Comparison of ENCODE assay signal across 1 cellular context in the genomic region with DNA sequence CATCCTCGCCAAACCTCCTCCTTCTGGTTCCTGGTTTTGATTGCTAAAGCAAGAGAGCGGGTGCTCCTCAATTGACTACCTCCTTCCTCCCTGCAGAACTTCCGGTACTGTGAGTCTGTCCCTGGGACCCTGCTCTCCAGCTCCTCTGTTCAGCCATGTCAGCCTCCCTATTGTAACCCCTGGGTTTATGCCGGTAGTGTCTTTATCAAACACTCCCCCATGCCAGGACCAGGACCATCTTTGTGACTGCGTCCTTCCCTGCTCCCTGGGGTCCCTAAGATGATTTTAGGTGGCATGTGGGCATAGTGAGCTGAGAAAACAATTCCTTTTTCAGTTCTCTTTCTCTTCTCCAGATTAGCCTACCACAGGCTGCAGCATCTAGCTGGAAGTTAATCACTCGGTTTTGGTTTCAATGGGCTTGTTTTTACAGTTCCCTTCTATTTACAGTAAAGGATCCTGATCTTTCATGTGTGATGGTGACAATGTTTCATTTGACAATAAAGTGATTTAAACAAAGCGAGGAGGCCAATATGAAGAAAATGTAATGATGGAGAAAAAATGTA.
TF ChIP-seq lines count a peak whose summit lies in the region.

No MANE protein-coding gene starts in this region.

TF ChIP-seq in K562, 482 proteins besides CTCF, POLR2A, EP300 and RAD21 (continued from another document):
- TF ChIP-seq, protein P1, sequence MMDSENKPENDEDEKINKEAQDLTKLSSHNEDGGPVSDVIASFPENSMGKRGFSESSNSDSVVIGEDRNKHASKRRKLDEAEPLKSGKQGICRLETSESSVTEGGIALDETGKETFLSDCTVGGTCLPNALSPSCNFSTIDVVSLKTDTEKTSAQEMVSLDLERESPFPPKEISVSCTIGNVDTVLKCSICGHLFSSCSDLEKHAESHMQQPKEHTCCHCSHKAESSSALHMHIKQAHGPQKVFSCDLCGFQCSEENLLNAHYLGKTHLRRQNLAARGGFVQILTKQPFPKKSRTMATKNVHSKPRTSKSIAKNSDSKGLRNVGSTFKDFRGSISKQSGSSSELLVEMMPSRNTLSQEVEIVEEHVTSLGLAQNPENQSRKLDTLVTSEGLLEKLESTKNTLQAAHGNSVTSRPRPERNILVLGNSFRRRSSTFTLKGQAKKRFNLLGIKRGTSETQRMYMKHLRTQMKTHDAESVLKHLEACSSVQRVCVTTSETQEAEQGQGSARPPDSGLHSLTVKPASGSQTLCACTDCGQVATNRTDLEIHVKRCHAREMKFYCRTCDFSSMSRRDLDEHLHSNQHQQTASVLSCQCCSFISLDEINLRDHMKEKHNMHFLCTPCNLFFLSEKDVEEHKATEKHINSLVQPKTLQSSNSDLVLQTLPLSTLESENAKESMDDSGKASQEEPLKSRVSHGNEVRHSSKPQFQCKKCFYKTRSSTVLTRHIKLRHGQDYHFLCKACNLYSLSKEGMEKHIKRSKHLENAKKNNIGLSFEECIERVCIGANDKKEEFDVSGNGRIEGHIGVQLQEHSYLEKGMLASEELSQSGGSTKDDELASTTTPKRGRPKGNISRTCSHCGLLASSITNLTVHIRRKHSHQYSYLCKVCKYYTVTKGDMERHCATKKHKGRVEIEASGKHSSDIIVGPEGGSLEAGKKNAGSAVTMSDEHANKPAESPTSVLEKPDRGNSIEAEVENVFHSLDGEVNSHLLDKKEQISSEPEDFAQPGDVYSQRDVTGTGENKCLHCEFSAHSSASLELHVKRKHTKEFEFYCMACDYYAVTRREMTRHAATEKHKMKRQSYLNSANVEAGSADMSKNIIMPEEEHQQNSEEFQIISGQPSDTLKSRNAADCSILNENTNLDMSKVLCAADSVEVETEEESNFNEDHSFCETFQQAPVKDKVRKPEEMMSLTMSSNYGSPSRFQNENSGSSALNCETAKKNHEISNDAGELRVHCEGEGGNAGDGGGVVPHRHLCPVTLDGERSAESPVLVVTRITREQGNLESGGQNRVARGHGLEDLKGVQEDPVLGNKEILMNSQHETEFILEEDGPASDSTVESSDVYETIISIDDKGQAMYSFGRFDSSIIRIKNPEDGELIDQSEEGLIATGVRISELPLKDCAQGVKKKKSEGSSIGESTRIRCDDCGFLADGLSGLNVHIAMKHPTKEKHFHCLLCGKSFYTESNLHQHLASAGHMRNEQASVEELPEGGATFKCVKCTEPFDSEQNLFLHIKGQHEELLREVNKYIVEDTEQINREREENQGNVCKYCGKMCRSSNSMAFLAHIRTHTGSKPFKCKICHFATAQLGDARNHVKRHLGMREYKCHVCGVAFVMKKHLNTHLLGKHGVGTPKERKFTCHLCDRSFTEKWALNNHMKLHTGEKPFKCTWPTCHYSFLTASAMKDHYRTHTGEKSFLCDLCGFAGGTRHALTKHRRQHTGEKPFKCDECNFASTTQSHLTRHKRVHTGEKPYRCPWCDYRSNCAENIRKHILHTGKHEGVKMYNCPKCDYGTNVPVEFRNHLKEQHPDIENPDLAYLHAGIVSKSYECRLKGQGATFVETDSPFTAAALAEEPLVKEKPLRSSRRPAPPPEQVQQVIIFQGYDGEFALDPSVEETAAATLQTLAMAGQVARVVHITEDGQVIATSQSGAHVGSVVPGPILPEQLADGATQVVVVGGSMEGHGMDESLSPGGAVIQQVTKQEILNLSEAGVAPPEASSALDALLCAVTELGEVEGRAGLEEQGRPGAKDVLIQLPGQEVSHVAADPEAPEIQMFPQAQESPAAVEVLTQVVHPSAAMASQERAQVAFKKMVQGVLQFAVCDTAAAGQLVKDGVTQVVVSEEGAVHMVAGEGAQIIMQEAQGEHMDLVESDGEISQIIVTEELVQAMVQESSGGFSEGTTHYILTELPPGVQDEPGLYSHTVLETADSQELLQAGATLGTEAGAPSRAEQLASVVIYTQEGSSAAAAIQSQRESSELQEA (IDR thresholded peaks at IDR 0.05; ENCODE audit: low read depth) = no peak
- TF ChIP-seq, protein P2, sequence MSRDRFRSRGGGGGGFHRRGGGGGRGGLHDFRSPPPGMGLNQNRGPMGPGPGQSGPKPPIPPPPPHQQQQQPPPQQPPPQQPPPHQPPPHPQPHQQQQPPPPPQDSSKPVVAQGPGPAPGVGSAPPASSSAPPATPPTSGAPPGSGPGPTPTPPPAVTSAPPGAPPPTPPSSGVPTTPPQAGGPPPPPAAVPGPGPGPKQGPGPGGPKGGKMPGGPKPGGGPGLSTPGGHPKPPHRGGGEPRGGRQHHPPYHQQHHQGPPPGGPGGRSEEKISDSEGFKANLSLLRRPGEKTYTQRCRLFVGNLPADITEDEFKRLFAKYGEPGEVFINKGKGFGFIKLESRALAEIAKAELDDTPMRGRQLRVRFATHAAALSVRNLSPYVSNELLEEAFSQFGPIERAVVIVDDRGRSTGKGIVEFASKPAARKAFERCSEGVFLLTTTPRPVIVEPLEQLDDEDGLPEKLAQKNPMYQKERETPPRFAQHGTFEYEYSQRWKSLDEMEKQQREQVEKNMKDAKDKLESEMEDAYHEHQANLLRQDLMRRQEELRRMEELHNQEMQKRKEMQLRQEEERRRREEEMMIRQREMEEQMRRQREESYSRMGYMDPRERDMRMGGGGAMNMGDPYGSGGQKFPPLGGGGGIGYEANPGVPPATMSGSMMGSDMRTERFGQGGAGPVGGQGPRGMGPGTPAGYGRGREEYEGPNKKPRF (IDR thresholded peaks at IDR 0.05; ENCODE audit: low read depth, low read length) = no peak
- TF ChIP-seq, protein P3, sequence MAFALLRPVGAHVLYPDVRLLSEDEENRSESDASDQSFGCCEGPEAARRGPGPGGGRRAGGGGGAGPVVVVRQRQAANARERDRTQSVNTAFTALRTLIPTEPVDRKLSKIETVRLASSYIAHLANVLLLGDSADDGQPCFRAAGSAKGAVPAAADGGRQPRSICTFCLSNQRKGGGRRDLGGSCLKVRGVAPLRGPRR (CRISPR knock-in tag; IDR thresholded peaks at IDR 0.05) = no peak
- TF ChIP-seq HSF4 (CRISPR knock-in tag; IDR thresholded peaks at IDR 0.05; ENCODE audit: borderline replicate concordance) = no peak
- TF ChIP-seq ILK (tag; IDR thresholded peaks at IDR 0.05; ENCODE audit: borderline replicate concordance, low read depth) = no peak
- TF ChIP-seq ZKSCAN1 (IDR thresholded peaks at IDR 0.05; ENCODE audit: low read depth, low read length) = no peak
- TF ChIP-seq ZNF24 (IDR thresholded peaks at IDR 0.05) = no peak
- TF ChIP-seq HCFC1 (IDR thresholded peaks at IDR 0.05; ENCODE audit: low read depth, low read length) = no peak
- no peak for TF ChIP-seq CHCHD3 (CRISPR knock-in tag; IDR thresholded peaks at IDR 0.05)
- no peak for TF ChIP-seq ZNF239 (CRISPR knock-in tag; IDR thresholded peaks at IDR 0.05)
- no peak for TF ChIP-seq ZNF143 (CRISPR knock-in tag; IDR thresholded peaks at IDR 0.05)
- TF ChIP-seq NUFIP1 (IDR thresholded peaks at IDR 0.05; ENCODE audit: partially characterized antibody) = no peak
